29 cellular contexts compared by ENCODE assay signal in the genomic region with DNA sequence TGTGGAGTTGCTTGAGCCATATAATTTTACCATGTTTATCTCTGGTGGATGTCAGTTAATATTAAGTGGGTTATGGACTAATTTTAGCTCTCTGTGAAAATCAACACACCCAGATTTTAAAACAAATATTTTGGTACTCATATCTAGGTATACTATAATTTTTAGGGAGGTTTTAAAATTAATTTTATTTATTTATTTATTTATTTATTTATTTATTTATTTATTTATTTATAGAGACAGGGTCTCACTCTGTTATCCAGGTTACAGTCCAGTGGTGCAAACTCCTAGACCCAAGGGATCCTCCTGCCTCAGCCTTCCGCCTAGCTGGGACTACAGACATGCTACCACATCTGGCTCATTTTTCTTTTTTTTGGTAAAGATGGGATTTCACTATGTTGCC.
"Had no signal": no experiment of that assay in that cellular context is flagged by ENCODE, and none has a peak within 500 bp of the region (broad histone marks: within the 10 kb centered on the region; RNA-seq: fewer than 3 reads in every experiment).

No MANE protein-coding gene starts in this region.

- H3K4me3 ChIP-seq: colonic mucosa, coronary artery, dorsolateral prefrontal cortex, esophagus muscularis mucosa, esophagus squamous epithelium, gastrocnemius medialis, gastroesophageal sphincter, heart left ventricle, heart right ventricle had no signal

- H3K9me3 ChIP-seq: colonic mucosa, esophagus muscularis mucosa, esophagus squamous epithelium, gastrocnemius medialis, gastroesophageal sphincter, heart left ventricle, heart right ventricle had no signal

- H3K4me3 Mint-ChIP-seq: dendritic cell treated with granulocyte-macrophage colony-stimulating factor and Interleukin-4, amounts not matched to agents 40 ng/mL and 50 ng/mL, for 4 days; effector memory CD8-positive, alpha-beta T cell; endodermal cell had no signal

- H3K4me1 Mint-ChIP-seq: endodermal cell had no signal

- H3K36me3 ChIP-seq: colonic mucosa, esophagus muscularis mucosa, esophagus squamous epithelium, gastrocnemius medialis, gastroesophageal sphincter, heart left ventricle, heart right ventricle had no signal

- H3K4me1 ChIP-seq: colonic mucosa, esophagus muscularis mucosa, foreskin keratinocyte, gastrocnemius medialis, gastroesophageal sphincter, heart left ventricle, heart right ventricle had no signal

- H3K27ac Mint-ChIP-seq: dendritic cell treated with granulocyte-macrophage colony-stimulating factor and Interleukin-4, amounts not matched to agents 40 ng/mL and 50 ng/mL, for 4 days; effector memory CD8-positive, alpha-beta T cell; endodermal cell had no signal

- H3K27ac ChIP-seq: colonic mucosa, coronary artery, dorsolateral prefrontal cortex, epithelial cell of prostate, esophagus muscularis mucosa, esophagus squamous epithelium, foreskin keratinocyte, gastrocnemius medialis, gastroesophageal sphincter, heart left ventricle, heart right ventricle had no signal

- ATAC-seq: effector memory CD8-positive, alpha-beta T cell; esophagus mucosa; foreskin keratinocyte; gastrocnemius medialis; gastroesophageal sphincter had no signal

- FAIRE-seq: colon, endometrium, endothelial cell of umbilical vein, frontal cortex had no signal

- H3K27me3 Mint-ChIP-seq: effector memory CD8-positive, alpha-beta T cell had no signal

- DNase-seq: colonic mucosa; cortex of kidney; dermis blood vessel endothelial cell; dorsolateral prefrontal cortex; effector CD4-positive, alpha-beta T cell; effector CD8-positive, alpha-beta T cell; effector memory CD4-positive, alpha-beta T cell; effector memory CD8-positive, alpha-beta T cell; endodermal cell; erythroblast; esophagus squamous epithelium; foreskin fibroblast; foreskin keratinocyte; foreskin melanocyte; gastrocnemius medialis; glutamatergic neuron; head of caudate nucleus; heart left ventricle; heart right ventricle had no signal
